Comparison of ENCODE assay signal across 13 cellular contexts in genomic region chr17:79769596-79770520, GRCh38. TPM values are rescaled to one million over a fixed set of nuclear protein-coding genes. Genes with fewer than 3 reads are reported as not detected.
"Had no signal": no experiment of that assay in that cellular context is flagged by ENCODE, and none has a peak within 500 bp of the region (broad histone marks: within the 10 kb centered on the region; RNA-seq: fewer than 3 reads in every experiment).

No MANE protein-coding gene starts in this region.

- ATAC-seq: activated CD8-positive, alpha-beta T cell treated with anti-CD3 and anti-CD28 coated beads, Interleukin-2, amount 10 ng/mL, durations not matched to agents 7 days and 5 days; effector memory CD8-positive, alpha-beta T cell had no signal

- DNase-seq: activated CD4-positive, alpha-beta T cell treated with anti-CD3 and anti-CD28 coated beads for 48 hours; activated CD8-positive, alpha-beta memory T cell treated with anti-CD3 and anti-CD28 coated beads, Interleukin-2, amount 50 U/mL, for 48 hours; activated CD8-positive, alpha-beta T cell treated with anti-CD3 and anti-CD28 coated beads, Interleukin-2, amount 10 ng/mL, durations not matched to agents 7 days and 5 days; caudate nucleus; effector memory CD8-positive, alpha-beta T cell; left ventricle myocardium inferior; T1000 had no signal

- H3K9me3 Mint-ChIP-seq: dendritic cell treated with granulocyte-macrophage colony-stimulating factor and Interleukin-4, amounts not matched to agents 40 ng/mL and 50 ng/mL, for 4 days; effector memory CD8-positive, alpha-beta T cell had no signal

- H3K27ac Mint-ChIP-seq: activated CD8-positive, alpha-beta T cell treated with anti-CD3 and anti-CD28 coated beads, Interleukin-2, amount 10 ng/mL, durations not matched to agents 7 days and 5 days; dendritic cell treated with granulocyte-macrophage colony-stimulating factor and Interleukin-4, amounts not matched to agents 40 ng/mL and 50 ng/mL, for 4 days; effector memory CD8-positive, alpha-beta T cell had no signal

- FAIRE-seq: keratinocyte had no signal

- H3K4me3 Mint-ChIP-seq: activated CD8-positive, alpha-beta T cell treated with anti-CD3 and anti-CD28 coated beads, Interleukin-2, amount 10 ng/mL, durations not matched to agents 7 days and 5 days; dendritic cell treated with granulocyte-macrophage colony-stimulating factor and Interleukin-4, amounts not matched to agents 40 ng/mL and 50 ng/mL, for 4 days; effector memory CD8-positive, alpha-beta T cell had no signal

RNA-seq across cellular contexts. Expression of gene ENPP7, which starts 39.1 kb away (rescaled TPM):
- total RNA-seq: left ventricle myocardium inferior, myocyte, right atrium auricular region, subcutaneous adipose tissue, tibial nerve had no signal
